Comparison of ENCODE assay signal across 17 cellular contexts in the genomic region with DNA sequence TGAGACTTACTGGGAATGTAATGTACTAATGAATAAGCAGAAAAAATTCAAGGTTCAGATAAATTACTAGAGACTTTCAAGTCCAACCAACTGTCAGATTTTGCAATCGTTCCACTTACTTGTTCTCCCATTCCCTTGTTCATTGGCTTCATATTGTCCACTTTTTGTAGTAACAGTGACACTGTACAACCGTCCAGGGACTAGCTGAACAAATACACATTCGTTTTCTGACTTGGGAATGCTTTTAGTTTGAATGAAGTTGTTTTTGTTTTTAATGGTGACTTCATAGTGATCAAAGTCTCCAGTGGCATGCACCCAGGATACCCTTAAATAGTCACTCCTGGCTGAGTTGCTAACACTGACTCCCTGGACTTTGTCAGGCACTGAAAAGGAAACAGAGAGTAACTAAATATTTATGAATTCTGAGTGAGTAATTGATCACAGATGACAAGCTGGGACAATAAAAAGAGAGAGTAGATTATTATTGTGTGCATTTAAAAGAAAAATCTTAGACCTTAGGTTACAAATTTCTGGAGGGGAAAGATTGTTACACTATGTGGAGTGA.
DNase-seq lines count a peak whose midpoint lies in the region; ATAC-seq and TF ChIP-seq lines count a peak whose summit lies in the region.
"Had no signal": no experiment of that assay in that cellular context is flagged by ENCODE, and none has a peak within 500 bp of the region (broad histone marks: within the 10 kb centered on the region; RNA-seq: fewer than 3 reads in every experiment).

No MANE protein-coding gene starts in this region.

- TF ChIP-seq POLR2A in prostate gland (IDR thresholded peaks at IDR 0.05): no peak

- H3K27ac ChIP-seq in GM23248 (no peak overlapping the region), PC-3 (ENCODE audit: low read length) (no peak overlapping the region), prostate gland (no peak overlapping the region)

- intact Hi-C loops in PC-3 (cut with micrococcal nuclease) (no loop called here), sciatic nerve (cut with DNase I) (no loop called here), Right ventricle myocardium inferior (cut with DNase I) (loop anchor here (10.0 kb wide), 1 partner anchor 207 kb away; the partner anchor contains the start of gene KCNMB4), prostate gland (cut with DNase I) (no loop called here)

- H3F3A ChIP-seq in GM23248 (ENCODE audit: insufficient read depth) (no peaks in the 10 kb centered on the region; the same call in 1 of the 2 replicates), PC-3 (ENCODE audit: low read length, unreplicated experiment) (no peaks in the 10 kb centered on the region)

- in situ Hi-C loops in GM23248 (cut with MboI): no loop called here

- H4K20me1 ChIP-seq in GM23248 (ENCODE audit: insufficient read depth) (no peaks in the 10 kb centered on the region), PC-3 (ENCODE audit: low read length) (no peaks in the 10 kb centered on the region)

- WGBS in GM23248 (ENCODE audit: low coverage in 1 of 2, low lambda C conversion rate in 2 of 2, missing lambda C conversion rate in 2 of 2), 2 experiments: 21 to 26% methylated on average over 3 of the region's 3 CpGs
- 16% methylated on average over 3 of the region's 3 CpGs for WGBS in prostate gland

- no peaks in the 10 kb centered on the region for H3K27me3 ChIP-seq in GM23248 (replicated peaks; ENCODE audit: insufficient read depth)
- no peaks in the 10 kb centered on the region for H3K27me3 ChIP-seq in PC-3 (ENCODE audit: low read length)
- no peaks in the 10 kb centered on the region for H3K27me3 ChIP-seq in prostate gland (replicated peaks; ENCODE audit: insufficient read depth)

- ATAC-seq in PC-3 (no peak; the same call in 1 of the 2 replicates), sciatic nerve (peak; percentile 60), Right ventricle myocardium inferior (no peak)
- ATAC-seq: GM23338 had no signal

- POLR2A ChIA-PET in PC-3 (lab: Charles Lee; ENCODE audit: unreplicated experiment): no interaction called here

- no peak overlapping the region for H3K4me2 ChIP-seq in GM23248 (ENCODE audit: unreplicated experiment)
- no peak overlapping the region for H3K4me2 ChIP-seq in PC-3 (ENCODE audit: low read length)
- H3K4me2 ChIP-seq: GM23338 had no signal

- TF ChIP-seq CTCF in PC-3 (conservative IDR thresholded peaks at IDR 0.05; ENCODE audit: low read depth, low read length) (no peak), prostate gland (IDR thresholded peaks at IDR 0.05) (no peak)

- H3K9ac ChIP-seq in GM23248 (no peak overlapping the region), PC-3 (ENCODE audit: low read length) (no peak overlapping the region)

- no peak overlapping the region for H3K4me3 ChIP-seq in GM23248
- H3K4me3 ChIP-seq in PC-3 (ENCODE audit: low read length): no peak overlapping the region
- H3K4me3 ChIP-seq in prostate gland: no peak overlapping the region
- H3K4me3 ChIP-seq: GM23338 had no signal

- no peaks in the 10 kb centered on the region for H3K9me3 ChIP-seq in GM23248 (ENCODE audit: low read depth)
- no peaks in the 10 kb centered on the region for H3K9me3 ChIP-seq in PC-3 (ENCODE audit: low read length)
- no peaks in the 10 kb centered on the region for H3K9me3 ChIP-seq in prostate gland

- no peaks in the 10 kb centered on the region for H3K79me2 ChIP-seq in GM23248 (ENCODE audit: insufficient read depth)
- no peaks in the 10 kb centered on the region for H3K79me2 ChIP-seq in PC-3 (ENCODE audit: low read length)

- BruUV-seq in PC-3 (replicated peaks; lab: Mats Ljungman, UMichigan): no TSS peak

- H3K9me2 ChIP-seq in GM23248 (ENCODE audit: insufficient read depth) (no peaks in the 10 kb centered on the region), PC-3 (replicated peaks; ENCODE audit: low read length) (no peaks in the 10 kb centered on the region)

- H3K4me1 ChIP-seq in GM23248 (ENCODE audit: insufficient read depth) (peaks cover 2% of the 10 kb centered on the region; the same call in 1 of the 2 replicates), PC-3 (ENCODE audit: insufficient read depth, low read length) (no peaks in the 10 kb centered on the region), prostate gland (replicated peaks) (no peaks in the 10 kb centered on the region)

- CTCF ChIA-PET in PC-3 (lab: Charles Lee): no interaction called here

- no peak overlapping the region for H2AFZ ChIP-seq in GM23248
- H2AFZ ChIP-seq in PC-3 (ENCODE audit: low read length): 0 out of 2 replicates have a peak overlapping the region, but pooled peaks have one; percentile 9
- H2AFZ ChIP-seq: GM23338 had no signal

- peak; percentile 37 for DNase-seq in GM23248
- no peak for DNase-seq in PC-3
- peak; percentile 5 for DNase-seq in hepatic stellate cell (ENCODE audit: low spot score)
- DNase-seq in sciatic nerve (ENCODE audit: low spot score): no peak
- DNase-seq in Right ventricle myocardium inferior (ENCODE audit: missing footprints): no peak
- no peak for DNase-seq in activated gamma-delta T cell treated with Interleukin-2 at 50 U/mL for 16 hours
- no peak for DNase-seq in prostate gland (ENCODE audit: low spot score)
- DNase-seq in NCI-H2107 (lab: John Stamatoyannopoulos, UW): no peak
- DNase-seq: DMS79 treated with DMSO at 0.1 percent for 48 hours, HCEC 1CT, KBM-7, NCI-H1436, NCI-H2029 treated with DMSO at 0.1 percent for 48 hours, NCI-H510A, RPMI8226, SIG-M5 had no signal

- H3K36me3 ChIP-seq in GM23248 (ENCODE audit: low read depth) (no peaks in the 10 kb centered on the region), PC-3 (ENCODE audit: low read depth, low read length) (no peaks in the 10 kb centered on the region), prostate gland (no peaks in the 10 kb centered on the region)

Comparison
In these comparisons a context has a peak if more than half of its experiments do, and no peak if none do; other contexts are left out.
1. DNase-seq: peak in GM23248 (single experiment) and hepatic stellate cell (single experiment); none in PC-3 (single experiment), sciatic nerve (single experiment), Right ventricle myocardium inferior (single experiment), activated gamma-delta T cell treated with Interleukin-2 at 50 U/mL for 16 hours (single experiment), prostate gland (single experiment) and NCI-H2107 (single experiment).